ENCODE assay signal across 9 cellular contexts in genomic region chr19:3471954-3472655, GRCh38. TPM values are rescaled to one million over a fixed set of nuclear protein-coding genes. Genes with fewer than 3 reads are reported as not detected.
DNase-seq lines count a peak whose midpoint lies in the region; ATAC-seq and TF ChIP-seq lines count a peak whose summit lies in the region.
"Had no signal": no experiment of that assay in that cellular context is flagged by ENCODE, and none has a peak within 500 bp of the region (broad histone marks: within the 10 kb centered on the region; RNA-seq: fewer than 3 reads in every experiment).

No MANE protein-coding gene starts in this region.

- H3K4me3 ChIP-seq in GM06990 (replicated peaks; ENCODE audit: low read depth, low read length) = no peak overlapping the region

- no peak overlapping the region for H3K27ac ChIP-seq in RWPE1
- H3K27ac ChIP-seq: epithelial cell of prostate had no signal

- CTCF ChIA-PET in RWPE1 (lab: Yijun Ruan, JAX) = interaction anchor here (0.6 to 0.9 kb wide), 5 partner anchors 11 to 43 kb away, joined by 3 to 5 read pairs (median 3); no protein-coding TSS in a partner anchor

- POLR2A ChIA-PET in RWPE1 (lab: Yijun Ruan, JAX; ENCODE audit: low non-redundant PET) = no interaction called here

- peak; percentile 89 for TF ChIP-seq CTCF in GM06990 (IDR thresholded peaks at IDR 0.05; ENCODE audit: insufficient read depth, low read length, poor library complexity, severe bottlenecking)
- peak; percentile 86 for TF ChIP-seq CTCF in RWPE1 (conservative IDR thresholded peaks at IDR 0.05; ENCODE audit: low read depth)

- no peaks in the 10 kb centered on the region for H3K27me3 ChIP-seq in GM06990 (replicated peaks; ENCODE audit: control insufficient read depth, insufficient read depth, low read length)

- no peaks in the 10 kb centered on the region for H3K36me3 ChIP-seq in GM06990 (ENCODE audit: control insufficient read depth, insufficient read depth, low read length)

- DNase-seq in GM06990 (ENCODE audit: extremely low read depth, insufficient read length) = no peak
- DNase-seq in RWPE1 (ENCODE audit: low spot score) = peak; percentile 33
- DNase-seq in cerebellum (ENCODE audit: low spot score) = peak; percentile 36
- peak; percentile 30 for DNase-seq in myocyte (ENCODE audit: low read depth)
- no peak for DNase-seq in inferior parietal cortex (ENCODE audit: extremely low spot score)
- no peak for DNase-seq in NCI-H226
- no peak for DNase-seq in NCI-H2171 (lab: John Stamatoyannopoulos, UW)

- ATAC-seq in HG03025 (IDR thresholded peaks at IDR 0.05; ENCODE audit: low FRiP score, unreplicated experiment) = no peak

RNA-seq across cellular contexts. Expression of gene SMIM24, which starts 8.2 kb away (rescaled TPM):
- total RNA-seq in cerebellum (0.27 TPM), myocyte (not detected in 2 replicates)
- polyA plus RNA-seq in myocyte (2012) = not detected

RNA-seq across cellular contexts. Expression of gene SMIM44, which starts 11.1 kb away (rescaled TPM):
- total RNA-seq in cerebellum = not detected
- not detected in 2 replicates for total RNA-seq in myocyte
- polyA plus RNA-seq in myocyte (2012) = not detected

RNA-seq across cellular contexts. Expression of gene DOHH, which starts 28.4 kb away (rescaled TPM):
- total RNA-seq in cerebellum (4.8 TPM), myocyte (17.5 and 24.1 TPM in 2 replicates)
- polyA plus RNA-seq in myocyte (2012) = 12.9 TPM

RNA-seq across cellular contexts. Expression of gene FZR1, which starts 34.0 kb away (rescaled TPM):
- total RNA-seq in cerebellum (43.2 TPM), myocyte (33.8 and 49.4 TPM in 2 replicates)
- polyA plus RNA-seq in myocyte (2012) = 39.8 TPM

Comparison
In these comparisons a context has a peak if more than half of its experiments do, and no peak if none do; other contexts are left out.
1. DNase-seq: peak in RWPE1 (single experiment), cerebellum (single experiment) and myocyte (single experiment); none in GM06990 (single experiment), inferior parietal cortex (single experiment), NCI-H226 (single experiment) and NCI-H2171 (single experiment).